Comparison of ENCODE assay signal across 33 cellular contexts in the genomic region with DNA sequence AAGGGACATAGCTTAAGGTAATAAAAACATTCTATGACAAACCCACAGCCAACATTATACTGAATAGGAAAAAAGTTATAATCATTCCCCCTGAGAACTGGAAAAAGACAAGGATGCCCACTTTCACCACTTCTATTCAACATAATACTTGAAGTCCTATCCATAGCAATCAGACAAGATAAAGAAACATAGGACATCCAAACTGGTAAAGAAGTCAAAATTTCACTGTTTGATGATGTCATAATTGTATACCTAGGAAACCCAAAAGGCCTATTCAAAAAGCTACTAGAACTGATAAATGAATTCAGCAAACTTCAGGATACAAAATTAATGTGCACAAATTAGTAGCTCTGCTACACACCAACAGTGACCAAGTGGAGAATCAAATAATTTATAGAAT.
"Had no signal": no experiment of that assay in that cellular context is flagged by ENCODE, and none has a peak within 500 bp of the region (broad histone marks: within the 10 kb centered on the region; RNA-seq: fewer than 3 reads in every experiment).

No MANE protein-coding gene starts in this region.

- H3K36me3 ChIP-seq: adrenal gland, ascending aorta, brain microvascular endothelial cell, breast epithelium, cardiac muscle cell had no signal

- H3K27me3 ChIP-seq: adrenal gland, ascending aorta, body of pancreas, brain microvascular endothelial cell, breast epithelium, cardiac muscle cell had no signal

- FAIRE-seq: astrocyte, bronchial epithelial cell had no signal

- ATAC-seq: activated naive CD4-positive, alpha-beta T cell treated with anti-CD3 and anti-CD28 coated beads, Interleukin-2, amount 50 U/mL, for 72 hours; activated naive CD8-positive, alpha-beta T cell treated with anti-CD3 and anti-CD28 coated beads, Interleukin-2, amount 50 U/mL, for 24 hours; activated T-cell treated with anti-CD3 and anti-CD28 coated beads, Interleukin-2, amount 50 U/mL, for 4 hours; activated T-cell treated with anti-CD3 and anti-CD28 coated beads, Interleukin-2, amount 50 U/mL, for 72 hours; activated T-helper 17 cell treated with anti-CD3 and anti-CD28 coated beads, Interleukin-2, amount 50 U/mL, for 72 hours; body of pancreas had no signal

- H3K27ac ChIP-seq: adrenal gland, ascending aorta, body of pancreas, brain microvascular endothelial cell, breast epithelium, cardiac muscle cell had no signal

- DNase-seq: activated effector memory CD4-positive, alpha-beta T cell treated with anti-CD3 and anti-CD28 coated beads, Interleukin-2, amount 50 U/mL, for 16 hours; activated effector memory CD4-positive, alpha-beta T cell treated with Interleukin-2 at 50 U/mL for 16 hours; activated gamma-delta T cell; activated gamma-delta T cell treated with Interleukin-2 at 50 U/mL for 16 hours; activated naive CD4-positive, alpha-beta T cell; activated naive CD4-positive, alpha-beta T cell treated with anti-CD3 and anti-CD28 coated beads for 36 hours; activated naive CD4-positive, alpha-beta T cell treated with anti-CD3 and anti-CD28 coated beads, Interleukin-2, amount 10 ng/mL, durations not matched to agents 7 days and 5 days; activated naive CD4-positive, alpha-beta T cell treated with anti-CD3 and anti-CD28 coated beads, Interleukin-2, amount 50 U/mL, for 16 hours; activated naive CD4-positive, alpha-beta T cell treated with Interleukin-2 at 50 U/mL for 16 hours; activated naive CD8-positive, alpha-beta T cell treated with anti-CD3 and anti-CD28 coated beads for 36 hours; activated naive CD8-positive, alpha-beta T cell treated with anti-CD3 and anti-CD28 coated beads, Interleukin-2, amount 10 ng/mL, durations not matched to agents 7 days and 5 days; activated naive CD8-positive, alpha-beta T cell treated with anti-CD3 and anti-CD28 coated beads, Interleukin-2, amount 50 U/mL, for 24 hours; activated T-cell treated with anti-CD3 and anti-CD28 coated beads, Interleukin-2, amount 50 U/mL, for 24 hours; activated T-cell treated with anti-CD3 and anti-CD28 coated beads, Interleukin-2, amount 50 U/mL, for 4 hours; activated T-cell treated with anti-CD3 and anti-CD28 coated beads, Interleukin-2, amount 50 U/mL, for 48 hours; activated T-cell treated with anti-CD3 and anti-CD28 coated beads, Interleukin-2, amount 50 U/mL, for 72 hours; adrenal gland; amniotic stem cell; amygdala; anterior cingulate cortex; aorta; body of pancreas; brain microvascular endothelial cell; caudate nucleus; central memory CD4-positive, alpha-beta T cell; cerebellar nuclear complex had no signal

- H3K4me3 ChIP-seq: adrenal gland, ascending aorta, body of pancreas, breast epithelium, cardiac muscle cell had no signal

- H3K4me1 ChIP-seq: adrenal gland, ascending aorta, body of pancreas, breast epithelium had no signal

- H3K9me3 ChIP-seq: adrenal gland had no signal
